ENCODE assay signal across 26 cellular contexts in genomic region chr4:159417006-159417405, GRCh38.
"Had no signal": no experiment of that assay in that cellular context is flagged by ENCODE, and none has a peak within 500 bp of the region (broad histone marks: within the 10 kb centered on the region; RNA-seq: fewer than 3 reads in every experiment).

No MANE protein-coding gene starts in this region.

- H3K27me3 Mint-ChIP-seq: progenitor cell of endocrine pancreas, type B pancreatic cell had no signal

- H3K4me1 ChIP-seq: lower lobe of right lung, neural progenitor cell, suprapubic skin, thyroid gland had no signal

- DNase-seq: effector CD4-positive, alpha-beta T cell; endodermal cell; heart right ventricle; islet precursor cell; left ventricle myocardium inferior; lower lobe of right lung; natural killer cell; nucleus accumbens; ovary; right cardiac atrium; small intestine; stimulated activated CD4-positive, alpha-beta T cell treated with anti-CD3 and anti-CD28 coated beads, Interleukin-12 subunit alpha, Interleukin-12 subunit beta, amount 100 ng/mL, for 4 hours; stimulated activated CD4-positive, alpha-beta T cell treated with anti-CD3 and anti-CD28 coated beads, Interleukin-4, amount 100 ng/mL, for 1 hour; stimulated activated CD8-positive, alpha-beta memory T cell treated with anti-CD3 and anti-CD28 coated beads, Interleukin-4, amount 100 ng/mL, for 48 hours; stimulated activated naive CD8-positive, alpha-beta T cell treated with anti-CD3 and anti-CD28 coated beads, Interleukin-15, Interleukin-2, amounts not matched to agents 100 U/mL and 50 U/mL, for 24 hours; thyroid gland had no signal

- H3K36me3 Mint-ChIP-seq: natural killer cell; stimulated activated effector memory CD8-positive, alpha-beta T cell treated with anti-CD3 and anti-CD28 coated beads, Interleukin-12 subunit alpha, Interleukin-12 subunit beta, amount 100 ng/mL, for 72 hours; type B pancreatic cell had no signal

- H3K9me3 Mint-ChIP-seq: natural killer cell; stimulated activated effector memory CD8-positive, alpha-beta T cell treated with anti-CD3 and anti-CD28 coated beads, Interleukin-12 subunit alpha, Interleukin-12 subunit beta, amount 100 ng/mL, for 72 hours had no signal

- H3K9ac ChIP-seq: neural progenitor cell had no signal

- H3K27me3 ChIP-seq: heart right ventricle, neural progenitor cell, ovary, suprapubic skin, thyroid gland had no signal

- H3K4me2 ChIP-seq: neural progenitor cell had no signal

- H3K27ac Mint-ChIP-seq: endodermal cell; memory B cell; mesothelial cell of epicardium; natural killer cell; neural progenitor cell; stimulated activated effector memory CD8-positive, alpha-beta T cell treated with anti-CD3 and anti-CD28 coated beads, Interleukin-12 subunit alpha, Interleukin-12 subunit beta, amount 100 ng/mL, for 72 hours; type B pancreatic cell had no signal

- H3K36me3 ChIP-seq: heart right ventricle, lower lobe of right lung, neural progenitor cell, ovary, suprapubic skin, thyroid gland had no signal

- H3K4me3 Mint-ChIP-seq: endodermal cell; memory B cell; mesothelial cell of epicardium; natural killer cell; neural progenitor cell; stimulated activated effector memory CD8-positive, alpha-beta T cell treated with anti-CD3 and anti-CD28 coated beads, Interleukin-12 subunit alpha, Interleukin-12 subunit beta, amount 100 ng/mL, for 72 hours; type B pancreatic cell had no signal

- H3K4me3 ChIP-seq: coronary artery, heart right ventricle, left ventricle myocardium inferior, lower lobe of right lung, neural progenitor cell, ovary, suprapubic skin, thyroid gland had no signal

- H3K9me3 ChIP-seq: ovary, suprapubic skin, thyroid gland had no signal

- H3K4me1 Mint-ChIP-seq: endodermal cell; memory B cell; mesothelial cell of epicardium; natural killer cell; neural progenitor cell; stimulated activated effector memory CD8-positive, alpha-beta T cell treated with anti-CD3 and anti-CD28 coated beads, Interleukin-12 subunit alpha, Interleukin-12 subunit beta, amount 100 ng/mL, for 72 hours had no signal

- FAIRE-seq: frontal cortex, small intestine, urothelium cell line had no signal

- H2AFZ ChIP-seq: neural progenitor cell had no signal

- H3K27ac ChIP-seq: coronary artery, left ventricle myocardium inferior, lower lobe of right lung, neural progenitor cell, ovary, suprapubic skin, thyroid gland had no signal

- ATAC-seq: heart right ventricle; lower lobe of right lung; natural killer cell; right cardiac atrium; stimulated activated effector memory CD8-positive, alpha-beta T cell treated with anti-CD3 and anti-CD28 coated beads, Interleukin-12 subunit alpha, Interleukin-12 subunit beta, amount 100 ng/mL, for 72 hours; stimulated activated naive CD8-positive, alpha-beta T cell treated with anti-CD3 and anti-CD28 coated beads, Interleukin-15, Interleukin-2, amounts not matched to agents 100 U/mL and 50 U/mL, for 24 hours had no signal
